Comparison of ENCODE assay signal across 9 cellular contexts in the genomic region with DNA sequence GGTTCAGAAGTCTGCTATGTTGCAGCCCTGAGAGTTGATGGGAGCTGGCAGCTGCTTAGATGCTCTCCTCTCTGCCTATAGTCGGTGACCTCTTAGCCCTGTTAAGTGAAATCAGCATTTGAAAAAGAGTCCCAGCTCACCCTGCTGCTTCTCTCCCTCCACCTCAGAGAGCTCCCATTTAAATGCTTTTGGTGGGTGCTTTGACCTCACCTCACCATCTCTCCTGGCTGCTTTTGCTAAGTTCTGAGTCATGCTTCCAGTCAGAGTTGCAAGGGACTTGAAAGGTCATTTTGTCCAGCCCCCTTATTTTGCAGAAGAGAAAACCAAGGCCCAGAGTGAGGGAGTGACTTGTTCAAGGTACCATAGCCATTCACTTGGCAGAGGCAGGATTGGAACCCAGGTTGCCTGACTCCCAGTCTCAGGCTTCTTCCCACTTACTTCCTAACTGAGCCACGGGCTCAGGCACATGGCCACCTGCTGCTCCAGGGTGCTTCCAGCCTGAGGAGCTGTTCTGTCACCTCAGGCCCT. TPM values are rescaled to one million over a fixed set of nuclear protein-coding genes. Genes with fewer than 3 reads are reported as not detected.
DNase-seq lines count a peak whose midpoint lies in the region; ATAC-seq and TF ChIP-seq lines count a peak whose summit lies in the region.
"Had no signal": no experiment of that assay in that cellular context is flagged by ENCODE, and none has a peak within 500 bp of the region (broad histone marks: within the 10 kb centered on the region; RNA-seq: fewer than 3 reads in every experiment).

No MANE protein-coding gene starts in this region.

- no peak for TF ChIP-seq CTCF in thoracic aorta (IDR thresholded peaks at IDR 0.05)

- ATAC-seq in thoracic aorta (ENCODE audit: insufficient number of reproducible peaks, low FRiP score, low read depth) (no peak), HG02571 (IDR thresholded peaks at IDR 0.05; ENCODE audit: unreplicated experiment) (no peak), GM21390 (IDR thresholded peaks at IDR 0.05; ENCODE audit: unreplicated experiment) (no peak)
- ATAC-seq: mucosa of descending colon had no signal

- H3K27me3 ChIP-seq in iPS-15b (ENCODE audit: control insufficient read depth, insufficient read depth, low read length) (peaks cover 18% of the 10 kb centered on the region), thoracic aorta (replicated peaks; ENCODE audit: insufficient read depth) (no peaks in the 10 kb centered on the region)

- no peaks in the 10 kb centered on the region for H3K9me3 Mint-ChIP-seq in activated naive CD4-positive, alpha-beta T cell treated with anti-CD3 and anti-CD28 coated beads, Interleukin-2, amount 50 U/mL, for 24 hours
- H3K9me3 Mint-ChIP-seq in activated naive CD8-positive, alpha-beta T cell treated with anti-CD3 and anti-CD28 coated beads for 36 hours, result no peaks in the 10 kb centered on the region

- H3K36me3 ChIP-seq in iPS-15b (ENCODE audit: control insufficient read depth, insufficient read depth, low read length), result peaks cover under 1% of the 10 kb centered on the region
- no peaks in the 10 kb centered on the region for H3K36me3 ChIP-seq in thoracic aorta

- no peaks in the 10 kb centered on the region for H3K27me3 Mint-ChIP-seq in activated naive CD4-positive, alpha-beta T cell treated with anti-CD3 and anti-CD28 coated beads, Interleukin-2, amount 50 U/mL, for 24 hours
- peaks cover 3% of the 10 kb centered on the region for H3K27me3 Mint-ChIP-seq in activated naive CD8-positive, alpha-beta T cell treated with anti-CD3 and anti-CD28 coated beads for 36 hours

- peak overlapping the region; percentile 98 to 99 for H3K27ac ChIP-seq in thoracic aorta

- no peak for DNase-seq in activated naive CD4-positive, alpha-beta T cell (lab: John Stamatoyannopoulos, UW)
- peak; percentile 16 for DNase-seq in activated naive CD8-positive, alpha-beta T cell treated with anti-CD3 and anti-CD28 coated beads for 36 hours
- DNase-seq in thoracic aorta (ENCODE audit: low spot score) (no peak), NCI-H446 treated with DMSO at 0.1 percent for 48 hours (lab: John Stamatoyannopoulos, UW) (no peak)
- DNase-seq: mucosa of descending colon had no signal

- H3K4me3 ChIP-seq in iPS-15b (ENCODE audit: low read depth, low read length), result peak overlapping the region; percentile 95
- H3K4me3 ChIP-seq in thoracic aorta, result peak overlapping the region; percentile 83
- H3K4me3 ChIP-seq: mucosa of descending colon had no signal

- peak overlapping the region; percentile 97 for H3K4me3 Mint-ChIP-seq in activated naive CD4-positive, alpha-beta T cell treated with anti-CD3 and anti-CD28 coated beads, Interleukin-2, amount 50 U/mL, for 24 hours
- no peak overlapping the region for H3K4me3 Mint-ChIP-seq in activated naive CD8-positive, alpha-beta T cell treated with anti-CD3 and anti-CD28 coated beads for 36 hours

- H3K27ac Mint-ChIP-seq in activated naive CD4-positive, alpha-beta T cell treated with anti-CD3 and anti-CD28 coated beads, Interleukin-2, amount 50 U/mL, for 24 hours, result no peak overlapping the region
- no peak overlapping the region for H3K27ac Mint-ChIP-seq in activated naive CD8-positive, alpha-beta T cell treated with anti-CD3 and anti-CD28 coated beads for 36 hours

- H3K36me3 Mint-ChIP-seq in activated naive CD4-positive, alpha-beta T cell treated with anti-CD3 and anti-CD28 coated beads, Interleukin-2, amount 50 U/mL, for 24 hours, result no peaks in the 10 kb centered on the region
- peaks cover 5% of the 10 kb centered on the region for H3K36me3 Mint-ChIP-seq in activated naive CD8-positive, alpha-beta T cell treated with anti-CD3 and anti-CD28 coated beads for 36 hours

- H3K9ac ChIP-seq in iPS-15b (ENCODE audit: low read depth, low read length), result peak overlapping the region; percentile 48

- H3K9me3 ChIP-seq in iPS-15b (ENCODE audit: control insufficient read depth, insufficient read depth, low read length) (no peaks in the 10 kb centered on the region), thoracic aorta (no peaks in the 10 kb centered on the region)
- H3K9me3 ChIP-seq: mucosa of descending colon had no signal

- H3K4me1 Mint-ChIP-seq in activated naive CD4-positive, alpha-beta T cell treated with anti-CD3 and anti-CD28 coated beads, Interleukin-2, amount 50 U/mL, for 24 hours, result peaks cover 69% of the 10 kb centered on the region
- peaks cover 57% of the 10 kb centered on the region for H3K4me1 Mint-ChIP-seq in activated naive CD8-positive, alpha-beta T cell treated with anti-CD3 and anti-CD28 coated beads for 36 hours

- H3K4me1 ChIP-seq in iPS-15b (ENCODE audit: control insufficient read depth, insufficient read depth, low read length) (peaks cover 48% of the 10 kb centered on the region), thoracic aorta (ENCODE audit: control insufficient read depth in 1 of 2, low read depth in 2 of 2) (peaks cover 58 to 73% of the 10 kb centered on the region in 2 donors)

RNA-seq across cellular contexts. Expression of a gene that starts 3.3 kb away (rescaled TPM):
- total RNA-seq in activated naive CD8-positive, alpha-beta T cell treated with anti-CD3 and anti-CD28 coated beads for 36 hours, result 10 to 100 TPM; 53.5 to 57.8 TPM
- 10 to 100 TPM; 80.7 to 89.2 TPM for total RNA-seq in thoracic aorta

RNA-seq across cellular contexts. Expression of a gene that starts 52.6 kb away (rescaled TPM):
- total RNA-seq in activated naive CD8-positive, alpha-beta T cell treated with anti-CD3 and anti-CD28 coated beads for 36 hours, result 1 to 10 TPM; 5.2 to 5.3 TPM
- total RNA-seq in thoracic aorta, result 10 to 100 TPM in 1 of 2 donors, 1 to 10 TPM in 1; 6.8 to 11.9 TPM
